In genomic region chr11:108498046-108498815, GRCh38 we compare ENCODE assay signal across 1 cellular context.
TF ChIP-seq lines count a peak whose summit lies in the region.

Gene POGLUT3, minus strand, starts transcription at chr11:108498384. Its CDS starts 18 bp downstream, at chr11:108498366.

TF ChIP-seq in HepG2, 621 proteins besides CTCF, POLR2A, EP300 and RAD21 (continued from another document and continues in another):
- TF ChIP-seq SOX13 (IDR thresholded peaks at IDR 0.05) (no peak), SOX13 (CRISPR knock-in tag; conservative IDR thresholded peaks at IDR 0.05 in 1 of 2, IDR thresholded peaks at IDR 0.05 in 1 of 2) (no peak; a peak in 1 of 4 replicates), ZHX1 (CRISPR knock-in tag; IDR thresholded peaks at IDR 0.05; ENCODE audit: low read depth) (no peak), TBX3 (IDR thresholded peaks at IDR 0.05; ENCODE audit: borderline replicate concordance) (no peak), ZBTB21 (CRISPR knock-in tag; IDR thresholded peaks at IDR 0.05) (no peak), HES4 (CRISPR knock-in tag; IDR thresholded peaks at IDR 0.05; ENCODE audit: borderline replicate concordance) (peak; percentile 90), SRSF1 (optimal IDR thresholded peaks at IDR 0.05; ENCODE audit: low read depth, low read length) (no peak), AKAP8 (CRISPR knock-in tag; IDR thresholded peaks at IDR 0.05) (no peak), ZIK1 (CRISPR knock-in tag; IDR thresholded peaks at IDR 0.05; ENCODE audit: borderline replicate concordance, low read depth) (0 out of 2 replicates have a peak, but pooled peaks have one; percentile 61), SCMH1 (CRISPR knock-in tag; IDR thresholded peaks at IDR 0.05; ENCODE audit: borderline replicate concordance) (no peak), NFE2 (CRISPR knock-in tag; IDR thresholded peaks at IDR 0.05) (no peak), AHDC1 (CRISPR knock-in tag; IDR thresholded peaks at IDR 0.05; ENCODE audit: borderline replicate concordance) (no peak), HIC2 (CRISPR knock-in tag; IDR thresholded peaks at IDR 0.05; ENCODE audit: low read depth) (no peak), DMAP1 (CRISPR knock-in tag; IDR thresholded peaks at IDR 0.05) (no peak), TARDBP (CRISPR knock-in tag; IDR thresholded peaks at IDR 0.05) (0 out of 2 replicates have a peak, but pooled peaks have one; percentile 40), ZNF468 (CRISPR knock-in tag; IDR thresholded peaks at IDR 0.05) (0 out of 2 replicates have a peak, but pooled peaks have one; percentile 53), PHF5A (CRISPR knock-in tag; IDR thresholded peaks at IDR 0.05; ENCODE audit: low read depth, unreplicated experiment) (no peak), ZNF24 (IDR thresholded peaks at IDR 0.05) (no peak; the same call in 1 of the 2 replicates), NCOA1 (CRISPR knock-in tag; IDR thresholded peaks at IDR 0.05) (no peak), SIN3A (IDR thresholded peaks at IDR 0.05; ENCODE audit: borderline replicate concordance, low read depth, low read length) (no peak; the same call in 1 of the 2 replicates), E2F5 (CRISPR knock-in tag; conservative IDR thresholded peaks at IDR 0.05) (peak; percentile 81), KDM5A (IDR thresholded peaks at IDR 0.05; ENCODE audit: borderline replicate concordance, low read length) (no peak), ELF1 (CRISPR knock-in tag; IDR thresholded peaks at IDR 0.05) (no peak), SIX1 (CRISPR knock-in tag; IDR thresholded peaks at IDR 0.05; ENCODE audit: borderline replicate concordance) (no peak), ZNF274 (CRISPR knock-in tag; IDR thresholded peaks at IDR 0.05) (peak; percentile 34), KLF16 (CRISPR knock-in tag; IDR thresholded peaks at IDR 0.05) (no peak), NFATC3 (CRISPR knock-in tag; IDR thresholded peaks at IDR 0.05) (no peak), ZBTB38 (CRISPR knock-in tag; IDR thresholded peaks at IDR 0.05) (no peak), TCF7 (IDR thresholded peaks at IDR 0.05; ENCODE audit: low read depth) (no peak), ZNF329 (CRISPR knock-in tag; IDR thresholded peaks at IDR 0.05; ENCODE audit: low read depth) (peak; percentile 68; the same call in 1 of the 2 replicates), ZNF768 (CRISPR knock-in tag; IDR thresholded peaks at IDR 0.05) (peak; percentile 78), ZSCAN30 (CRISPR knock-in tag; IDR thresholded peaks at IDR 0.05) (no peak)
- TF ChIP-seq, protein P1, sequence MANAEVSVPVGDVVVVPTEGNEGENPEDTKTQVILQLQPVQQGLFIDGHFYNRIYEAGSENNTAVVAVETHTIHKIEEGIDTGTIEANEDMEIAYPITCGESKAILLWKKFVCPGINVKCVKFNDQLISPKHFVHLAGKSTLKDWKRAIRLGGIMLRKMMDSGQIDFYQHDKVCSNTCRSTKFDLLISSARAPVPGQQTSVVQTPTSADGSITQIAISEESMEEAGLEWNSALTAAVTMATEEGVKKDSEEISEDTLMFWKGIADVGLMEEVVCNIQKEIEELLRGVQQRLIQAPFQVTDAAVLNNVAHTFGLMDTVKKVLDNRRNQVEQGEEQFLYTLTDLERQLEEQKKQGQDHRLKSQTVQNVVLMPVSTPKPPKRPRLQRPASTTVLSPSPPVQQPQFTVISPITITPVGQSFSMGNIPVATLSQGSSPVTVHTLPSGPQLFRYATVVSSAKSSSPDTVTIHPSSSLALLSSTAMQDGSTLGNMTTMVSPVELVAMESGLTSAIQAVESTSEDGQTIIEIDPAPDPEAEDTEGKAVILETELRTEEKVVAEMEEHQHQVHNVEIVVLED (CRISPR knock-in tag; IDR thresholded peaks at IDR 0.05; ENCODE audit: borderline replicate concordance): 0 out of 2 replicates have a peak, but pooled peaks have one; percentile 5
- TF ChIP-seq, protein P2, sequence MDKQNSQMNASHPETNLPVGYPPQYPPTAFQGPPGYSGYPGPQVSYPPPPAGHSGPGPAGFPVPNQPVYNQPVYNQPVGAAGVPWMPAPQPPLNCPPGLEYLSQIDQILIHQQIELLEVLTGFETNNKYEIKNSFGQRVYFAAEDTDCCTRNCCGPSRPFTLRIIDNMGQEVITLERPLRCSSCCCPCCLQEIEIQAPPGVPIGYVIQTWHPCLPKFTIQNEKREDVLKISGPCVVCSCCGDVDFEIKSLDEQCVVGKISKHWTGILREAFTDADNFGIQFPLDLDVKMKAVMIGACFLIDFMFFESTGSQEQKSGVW (CRISPR knock-in tag; IDR thresholded peaks at IDR 0.05; ENCODE audit: borderline replicate concordance): no peak
- TF ChIP-seq, protein P3, sequence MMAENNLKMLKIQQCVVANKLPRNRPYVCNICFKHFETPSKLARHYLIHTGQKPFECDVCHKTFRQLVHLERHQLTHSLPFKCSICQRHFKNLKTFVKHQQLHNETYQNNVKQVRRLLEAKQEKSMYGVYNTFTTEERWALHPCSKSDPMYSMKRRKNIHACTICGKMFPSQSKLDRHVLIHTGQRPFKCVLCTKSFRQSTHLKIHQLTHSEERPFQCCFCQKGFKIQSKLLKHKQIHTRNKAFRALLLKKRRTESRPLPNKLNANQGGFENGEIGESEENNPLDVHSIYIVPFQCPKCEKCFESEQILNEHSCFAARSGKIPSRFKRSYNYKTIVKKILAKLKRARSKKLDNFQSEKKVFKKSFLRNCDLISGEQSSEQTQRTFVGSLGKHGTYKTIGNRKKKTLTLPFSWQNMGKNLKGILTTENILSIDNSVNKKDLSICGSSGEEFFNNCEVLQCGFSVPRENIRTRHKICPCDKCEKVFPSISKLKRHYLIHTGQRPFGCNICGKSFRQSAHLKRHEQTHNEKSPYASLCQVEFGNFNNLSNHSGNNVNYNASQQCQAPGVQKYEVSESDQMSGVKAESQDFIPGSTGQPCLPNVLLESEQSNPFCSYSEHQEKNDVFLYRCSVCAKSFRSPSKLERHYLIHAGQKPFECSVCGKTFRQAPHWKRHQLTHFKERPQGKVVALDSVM (CRISPR knock-in tag; IDR thresholded peaks at IDR 0.05): peak; percentile 91
- TF ChIP-seq, protein P4, sequence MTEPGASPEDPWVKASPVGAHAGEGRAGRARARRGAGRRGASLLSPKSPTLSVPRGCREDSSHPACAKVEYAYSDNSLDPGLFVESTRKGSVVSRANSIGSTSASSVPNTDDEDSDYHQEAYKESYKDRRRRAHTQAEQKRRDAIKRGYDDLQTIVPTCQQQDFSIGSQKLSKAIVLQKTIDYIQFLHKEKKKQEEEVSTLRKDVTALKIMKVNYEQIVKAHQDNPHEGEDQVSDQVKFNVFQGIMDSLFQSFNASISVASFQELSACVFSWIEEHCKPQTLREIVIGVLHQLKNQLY (CRISPR knock-in tag; IDR thresholded peaks at IDR 0.05): no peak
- TF ChIP-seq, protein P5, sequence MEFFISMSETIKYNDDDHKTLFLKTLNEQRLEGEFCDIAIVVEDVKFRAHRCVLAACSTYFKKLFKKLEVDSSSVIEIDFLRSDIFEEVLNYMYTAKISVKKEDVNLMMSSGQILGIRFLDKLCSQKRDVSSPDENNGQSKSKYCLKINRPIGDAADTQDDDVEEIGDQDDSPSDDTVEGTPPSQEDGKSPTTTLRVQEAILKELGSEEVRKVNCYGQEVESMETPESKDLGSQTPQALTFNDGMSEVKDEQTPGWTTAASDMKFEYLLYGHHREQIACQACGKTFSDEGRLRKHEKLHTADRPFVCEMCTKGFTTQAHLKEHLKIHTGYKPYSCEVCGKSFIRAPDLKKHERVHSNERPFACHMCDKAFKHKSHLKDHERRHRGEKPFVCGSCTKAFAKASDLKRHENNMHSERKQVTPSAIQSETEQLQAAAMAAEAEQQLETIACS (CRISPR knock-in tag; IDR thresholded peaks at IDR 0.05): peak; percentile 59; the same call in 1 of the 2 replicates
- TF ChIP-seq, protein P6, sequence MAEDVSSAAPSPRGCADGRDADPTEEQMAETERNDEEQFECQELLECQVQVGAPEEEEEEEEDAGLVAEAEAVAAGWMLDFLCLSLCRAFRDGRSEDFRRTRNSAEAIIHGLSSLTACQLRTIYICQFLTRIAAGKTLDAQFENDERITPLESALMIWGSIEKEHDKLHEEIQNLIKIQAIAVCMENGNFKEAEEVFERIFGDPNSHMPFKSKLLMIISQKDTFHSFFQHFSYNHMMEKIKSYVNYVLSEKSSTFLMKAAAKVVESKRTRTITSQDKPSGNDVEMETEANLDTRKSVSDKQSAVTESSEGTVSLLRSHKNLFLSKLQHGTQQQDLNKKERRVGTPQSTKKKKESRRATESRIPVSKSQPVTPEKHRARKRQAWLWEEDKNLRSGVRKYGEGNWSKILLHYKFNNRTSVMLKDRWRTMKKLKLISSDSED (CRISPR knock-in tag; IDR thresholded peaks at IDR 0.05): no peak
